ENCODE assay signal across 17 cellular contexts in the genomic region with DNA sequence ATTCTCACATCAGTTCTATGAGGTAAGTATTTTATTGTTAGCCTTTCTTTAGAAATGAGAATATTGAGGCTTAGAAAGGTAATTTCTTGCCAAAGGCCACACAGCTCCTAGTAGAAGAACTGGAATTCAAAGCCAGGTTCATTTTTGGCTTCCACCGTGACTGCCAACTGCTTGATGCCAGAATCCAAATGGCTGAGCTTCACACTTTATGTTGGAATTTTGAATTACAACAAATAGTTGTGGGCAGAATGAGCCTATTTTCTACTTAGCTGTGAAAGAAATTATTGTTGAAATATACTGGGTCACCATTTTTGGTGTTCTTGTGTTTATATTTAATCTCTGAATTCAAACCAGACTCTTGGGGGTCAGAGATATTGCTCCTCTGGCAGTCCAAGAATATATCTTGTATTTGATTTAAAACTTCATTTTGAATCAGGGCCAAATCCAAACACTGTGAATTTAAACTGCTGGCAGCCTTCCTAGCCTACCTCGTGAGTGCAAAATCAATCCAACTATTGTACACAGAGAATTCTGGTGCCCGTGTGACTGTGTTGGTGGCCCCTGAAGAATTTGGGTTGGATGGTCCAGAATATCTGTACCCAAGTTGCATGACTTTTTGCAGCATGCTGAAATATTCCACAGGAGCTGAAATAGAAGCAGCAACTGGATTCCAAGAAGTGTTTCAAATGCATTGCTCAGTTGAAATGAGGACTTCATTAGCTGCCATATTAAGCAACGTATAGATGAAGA. TPM values are rescaled to one million over a fixed set of nuclear protein-coding genes. Genes with fewer than 3 reads are reported as not detected.
DNase-seq lines count a peak whose midpoint lies in the region; ATAC-seq and TF ChIP-seq lines count a peak whose summit lies in the region.
"Had no signal": no experiment of that assay in that cellular context is flagged by ENCODE, and none has a peak within 500 bp of the region (broad histone marks: within the 10 kb centered on the region; RNA-seq: fewer than 3 reads in every experiment).

No MANE protein-coding gene starts in this region.

- TF ChIP-seq POLR2A in right lobe of liver (IDR thresholded peaks at IDR 0.05) = no peak
- no peak for TF ChIP-seq POLR2A in thyroid gland (IDR thresholded peaks at IDR 0.05)

- CTCF ChIA-PET in PC-9 (lab: Charles Lee) = no interaction called here

- H3K9me2 ChIP-seq in PC-9 (ENCODE audit: insufficient read depth) = no peaks in the 10 kb centered on the region

- peaks cover 30% of the 10 kb centered on the region for H3F3A ChIP-seq in PC-9 (ENCODE audit: insufficient read depth, low read depth)

- H3K4me1 ChIP-seq in PC-9 (replicated peaks; ENCODE audit: insufficient read depth) (peaks cover 72% of the 10 kb centered on the region), right lobe of liver (peaks cover 0 to 16% (median 10%) of the 10 kb centered on the region in 4 donors), thyroid gland (peaks cover 0 to 13% of the 10 kb centered on the region in 2 donors)
- H3K4me1 ChIP-seq: parathyroid adenoma had no signal

- intact Hi-C loops in PC-9 (cut with micrococcal nuclease; ENCODE audit: unreplicated experiment) (loop anchor here (1.0 kb wide), 1 partner anchor 14 kb away; no protein-coding TSS in a partner anchor), right lobe of liver (cut with DNase I) (no loop called here), thyroid gland (cut with DNase I) (no loop called here)

- TSS peak; percentile 86 for BruUV-seq in PC-9 (replicated peaks; lab: Mats Ljungman, UMichigan)

- no peaks in the 10 kb centered on the region for H3K79me2 ChIP-seq in PC-9 (ENCODE audit: low read depth)
- H3K79me2 ChIP-seq: parathyroid adenoma had no signal

- H2AFZ ChIP-seq in PC-9 = no peak overlapping the region
- H2AFZ ChIP-seq: parathyroid adenoma had no signal

- no peaks in the 10 kb centered on the region for H4K20me1 ChIP-seq in PC-9 (ENCODE audit: insufficient read depth)

- WGBS in right lobe of liver (ENCODE audit: insufficient coverage, low coverage, low lambda C conversion rate, missing lambda C conversion rate) = 41% methylated on average over 4 of the region's 4 CpGs
- 32 to 45% methylated on average over 4 of the region's 4 CpGs for WGBS in thyroid gland, 2 donors

- no peak overlapping the region for H3K4me3 ChIP-seq in PC-9
- H3K4me3 ChIP-seq in right lobe of liver = no peak overlapping the region
- H3K4me3 ChIP-seq in thyroid gland (replicated peaks in 1 of 3) = no peak overlapping the region

- no peaks in the 10 kb centered on the region for H3K36me3 ChIP-seq in PC-9 (ENCODE audit: low read depth)
- H3K36me3 ChIP-seq in right lobe of liver = no peaks in the 10 kb centered on the region
- H3K36me3 ChIP-seq in thyroid gland = no peaks in the 10 kb centered on the region

- H3K27me3 ChIP-seq in PC-9 (ENCODE audit: insufficient read depth, low read depth) (no peaks in the 10 kb centered on the region), right lobe of liver (no peaks in the 10 kb centered on the region), thyroid gland (no peaks in the 10 kb centered on the region)

- DNase-seq in PC-9 (peak in 1 of 2 experiments; percentile 30), cerebellum (ENCODE audit: low spot score) (peak; percentile 31), right lobe of liver (no peak), thyroid gland (peak; percentile 28 to 45)
- no peak for DNase-seq in activated CD4-positive, alpha-beta T cell treated with anti-CD3 and anti-CD28 coated beads, Interleukin-2, amount 50 U/mL, for 48 hours
- DNase-seq: activated naive CD8-positive, alpha-beta T cell treated with anti-CD3 and anti-CD28 coated beads for 36 hours; H7; KBM-7; NCI-H1436 treated with DMSO at 0.1 percent for 48 hours; NCI-H524; T-helper 17 cell had no signal

- peak overlapping the region; percentile 80 for H3K27ac ChIP-seq in PC-9
- no peak overlapping the region for H3K27ac ChIP-seq in right lobe of liver
- peak overlapping the region in 2 of 3 donors; percentile 13 to 45 for H3K27ac ChIP-seq in thyroid gland
- H3K27ac ChIP-seq: parathyroid adenoma had no signal

- ATAC-seq in right lobe of liver (peak in 3 of 4 donors; percentile 9 to 36 (median 25)), GM21526 (IDR thresholded peaks at IDR 0.05; ENCODE audit: low FRiP score, unreplicated experiment) (no peak), GM21619 (IDR thresholded peaks at IDR 0.05; ENCODE audit: unreplicated experiment) (no peak)
- ATAC-seq: T-helper 17 cell had no signal

- POLR2A ChIA-PET in PC-9 (lab: Charles Lee; ENCODE audit: unreplicated experiment) = interaction anchor here (0.5 kb wide), 1 partner anchor 9 kb away, joined by 23 read pairs; no protein-coding TSS in a partner anchor

- H3K4me2 ChIP-seq in PC-9 = peak overlapping the region; percentile 36

- TF ChIP-seq CTCF in PC-9 (conservative IDR thresholded peaks at IDR 0.05) (no peak), right lobe of liver (IDR thresholded peaks at IDR 0.05) (no peak), thyroid gland (IDR thresholded peaks at IDR 0.05) (no peak)

- no peaks in the 10 kb centered on the region; the same call in 1 of the 2 replicates for H3K9me3 ChIP-seq in PC-9 (ENCODE audit: insufficient read depth, low read depth)
- no peaks in the 10 kb centered on the region for H3K9me3 ChIP-seq in right lobe of liver
- no peaks in the 10 kb centered on the region for H3K9me3 ChIP-seq in thyroid gland

RNA-seq across cellular contexts. Expression of gene LPIN1, which starts 35.6 kb away (rescaled TPM):
- total RNA-seq in PC-9 (2021) (24.1 and 43.1 TPM in 2 replicates), cerebellum (45.2 TPM), right lobe of liver (10 to 100 TPM; 17.3 to 58.7 (median 29.1) TPM), thyroid gland (10 to 100 TPM; 28.7 to 47.0 (median 39.6) TPM)

RNA-seq across cellular contexts. Expression of gene NTSR2, which starts 40.8 kb away (rescaled TPM):
- total RNA-seq in PC-9 (2021) = not detected in 2 replicates
- total RNA-seq in cerebellum = 1.7 TPM
- not detected for total RNA-seq in right lobe of liver
- not detected for total RNA-seq in thyroid gland
- total RNA-seq: activated naive CD8-positive, alpha-beta T cell treated with anti-CD3 and anti-CD28 coated beads for 36 hours; dermis microvascular lymphatic vessel endothelial cell; glomerular endothelial cell; H7; mononuclear cell; T-helper 17 cell had no signal

Comparison
In these comparisons a context has a peak if more than half of its experiments do, and no peak if none do; other contexts are left out.
1. DNase-seq: peak in cerebellum (single experiment) and thyroid gland (2 of 2); none in right lobe of liver (0 of 3) and activated CD4-positive, alpha-beta T cell treated with anti-CD3 and anti-CD28 coated beads, Interleukin-2, amount 50 U/mL, for 48 hours (0 of 2).
2. H3K27ac ChIP-seq: peak in PC-9 (single experiment) and thyroid gland (2 of 3); none in right lobe of liver (0 of 3).
3. ATAC-seq: peak in right lobe of liver (3 of 4); none in GM21526 (single experiment) and GM21619 (single experiment).